ENCODE assay signal across 16 cellular contexts in genomic region chr2:143545643-143546275, GRCh38.
DNase-seq lines count a peak whose midpoint lies in the region; ATAC-seq and TF ChIP-seq lines count a peak whose summit lies in the region.
"Had no signal": no experiment of that assay in that cellular context is flagged by ENCODE, and none has a peak within 500 bp of the region (broad histone marks: within the 10 kb centered on the region; RNA-seq: fewer than 3 reads in every experiment).

No MANE protein-coding gene starts in this region.

- H3K9me3 Mint-ChIP-seq in activated B cell treated with CpG ODN at 0.5 μM for 24 hours (no peaks in the 10 kb centered on the region), endodermal cell (peaks cover 20% of the 10 kb centered on the region)

- CTCF ChIA-PET in activated B cell treated with CpG ODN at 0.5 μM for 24 hours (lab: Charles Lee) = no interaction called here

- H3K9me3 ChIP-seq in upper lobe of right lung = no peaks in the 10 kb centered on the region
- H3K9me3 ChIP-seq in endodermal cell (ENCODE audit: control insufficient read depth, low read length) = peaks cover 6% of the 10 kb centered on the region
- H3K9me3 ChIP-seq: esophagus muscularis mucosa, testis had no signal

- POLR2A ChIA-PET in activated B cell treated with CpG ODN at 0.5 μM for 24 hours (lab: Charles Lee) = no interaction called here

- H3K4me1 Mint-ChIP-seq in activated B cell treated with CpG ODN at 0.5 μM for 24 hours (peaks cover 2% of the 10 kb centered on the region), endodermal cell (peaks cover 2% of the 10 kb centered on the region)

- H3K27ac ChIP-seq in upper lobe of right lung (peak overlapping the region; percentile 26), endodermal cell (ENCODE audit: low read depth, low read length) (no peak overlapping the region)

- TF ChIP-seq CTCF in activated B cell treated with CpG ODN at 0.5 μM for 24 hours (IDR thresholded peaks at IDR 0.05) = no peak
- no peak for TF ChIP-seq CTCF in upper lobe of right lung (IDR thresholded peaks at IDR 0.05)
- TF ChIP-seq CTCF in endodermal cell (conservative IDR thresholded peaks at IDR 0.05) = no peak

- H3K4me3 ChIP-seq in upper lobe of right lung (no peak overlapping the region), endodermal cell (ENCODE audit: low read length) (no peak overlapping the region)
- H3K4me3 ChIP-seq: esophagus muscularis mucosa, skin epidermis, testis had no signal

- H3K27me3 ChIP-seq in upper lobe of right lung (no peaks in the 10 kb centered on the region), endodermal cell (ENCODE audit: control insufficient read depth, insufficient read depth, low read length, poor library complexity, severe bottlenecking) (no peaks in the 10 kb centered on the region)
- H3K27me3 ChIP-seq: esophagus muscularis mucosa, testis had no signal

- H3K9ac ChIP-seq in endodermal cell (ENCODE audit: extremely low read depth, low read length, poor library complexity, severe bottlenecking) = no peak overlapping the region

- H3K36me3 Mint-ChIP-seq in activated B cell treated with CpG ODN at 0.5 μM for 24 hours (ENCODE audit: low read depth) = peaks cover 54% of the 10 kb centered on the region
- H3K36me3 Mint-ChIP-seq in endodermal cell (ENCODE audit: low read depth) = no peaks in the 10 kb centered on the region

- DNase-seq in NCI-H2171 treated with DMSO at 0.1 percent for 48 hours (lab: John Stamatoyannopoulos, UW) = peak; percentile 12
- no peak for DNase-seq in NCI-H2171 (lab: John Stamatoyannopoulos, UW)
- DNase-seq in activated B cell treated with CpG ODN at 0.5 μM for 24 hours = no peak
- DNase-seq in kidney glomerular epithelial cell (lab: John Stamatoyannopoulos, UW) = peak; percentile 46
- DNase-seq in upper lobe of right lung = no peak
- DNase-seq in stimulated activated CD4-positive, alpha-beta T cell treated with anti-CD3 and anti-CD28 coated beads, Interleukin-2, amount 100 ng/mL, for 48 hours = no peak
- DNase-seq in endodermal cell = no peak
- DNase-seq: activated effector memory CD4-positive, alpha-beta T cell treated with anti-CD3 and anti-CD28 coated beads, Interleukin-2, amount 50 U/mL, for 16 hours; islet precursor cell; NCI-H2029 treated with DMSO at 0.1 percent for 48 hours; testis had no signal

- no peaks in the 10 kb centered on the region for H3K27me3 Mint-ChIP-seq in activated B cell treated with CpG ODN at 0.5 μM for 24 hours
- H3K27me3 Mint-ChIP-seq in endodermal cell (ENCODE audit: insufficient read depth) = no peaks in the 10 kb centered on the region
- H3K27me3 Mint-ChIP-seq: activated CD8-positive, alpha-beta T cell treated with anti-CD3 and anti-CD28 coated beads for 36 hours; naive thymus-derived CD4-positive, alpha-beta T cell had no signal

- H3K36me3 ChIP-seq in upper lobe of right lung = no peaks in the 10 kb centered on the region
- H3K36me3 ChIP-seq in endodermal cell (ENCODE audit: control insufficient read depth, insufficient read depth, low read length) = no peaks in the 10 kb centered on the region
- H3K36me3 ChIP-seq: esophagus muscularis mucosa had no signal

- ATAC-seq in activated B cell treated with CpG ODN at 0.5 μM for 24 hours (ENCODE audit: low read depth) = no peak
- ATAC-seq in upper lobe of right lung = no peak
- ATAC-seq in GM19452 (IDR thresholded peaks at IDR 0.05; ENCODE audit: unreplicated experiment) = no peak

- no peak overlapping the region for H3K4me3 Mint-ChIP-seq in activated B cell treated with CpG ODN at 0.5 μM for 24 hours
- no peak overlapping the region for H3K4me3 Mint-ChIP-seq in endodermal cell
- H3K4me3 Mint-ChIP-seq: activated CD8-positive, alpha-beta T cell treated with anti-CD3 and anti-CD28 coated beads for 36 hours had no signal

- H3K4me1 ChIP-seq in upper lobe of right lung = peaks cover 5% of the 10 kb centered on the region
- no peaks in the 10 kb centered on the region for H3K4me1 ChIP-seq in endodermal cell (ENCODE audit: control insufficient read depth, insufficient read depth, low read length)
- H3K4me1 ChIP-seq: testis had no signal

- intact Hi-C loops in activated B cell treated with CpG ODN at 0.5 μM for 24 hours (cut with micrococcal nuclease) = loop anchor here (2.0 kb wide), 1 partner anchor 19 kb away; no protein-coding TSS in a partner anchor
- intact Hi-C loops in upper lobe of right lung (cut with DNase I) = no loop called here

- 89 to 92% methylated on average over 4 to 7 of the region's 7 CpGs for WGBS in endodermal cell (ENCODE audit: insufficient coverage in 1 of 2, insufficient read length in 1 of 2), 2 experiments

- H3K27ac Mint-ChIP-seq in activated B cell treated with CpG ODN at 0.5 μM for 24 hours = peak overlapping the region; percentile 26
- H3K27ac Mint-ChIP-seq in endodermal cell = no peak overlapping the region

Comparison
In these comparisons a context has a peak if more than half of its experiments do, and no peak if none do; other contexts are left out.
1. DNase-seq: peak in NCI-H2171 treated with DMSO at 0.1 percent for 48 hours (single experiment) and kidney glomerular epithelial cell (single experiment); none in NCI-H2171 (single experiment), activated B cell treated with CpG ODN at 0.5 μM for 24 hours (single experiment), upper lobe of right lung (single experiment), stimulated activated CD4-positive, alpha-beta T cell treated with anti-CD3 and anti-CD28 coated beads, Interleukin-2, amount 100 ng/mL, for 48 hours (0 of 2) and endodermal cell (single experiment).